13 cellular contexts compared by ENCODE assay signal in genomic region chr2:67797801-67798535, GRCh38.
DNase-seq lines count a peak whose midpoint lies in the region; ATAC-seq and TF ChIP-seq lines count a peak whose summit lies in the region.
"Had no signal": no experiment of that assay in that cellular context is flagged by ENCODE, and none has a peak within 500 bp of the region (broad histone marks: within the 10 kb centered on the region; RNA-seq: fewer than 3 reads in every experiment).

No MANE protein-coding gene starts in this region.

- intact Hi-C loops in adrenal gland (cut with DNase I), result no loop called here

- H3K9me3 ChIP-seq in adrenal gland (replicated peaks in 1 of 3), result no peaks in the 10 kb centered on the region
- H3K9me3 ChIP-seq: right atrium auricular region had no signal

- WGBS in adrenal gland, 4 donors, result 54 to 58% (median 57%) methylated on average over 7 of the region's 7 CpGs

- no peaks in the 10 kb centered on the region for H3K27me3 ChIP-seq in adrenal gland
- H3K27me3 ChIP-seq: right atrium auricular region had no signal

- DNase-seq in ACHN (peak; percentile 5), LHCN-M2 (ENCODE audit: low read depth) (peak; percentile 38), adrenal gland (peak in 4 of 7 donors; percentile 13 to 24 (median 16)), iPS-NIHi11 (ENCODE audit: low spot score) (peak; percentile 14), NOMO-1 (lab: John Stamatoyannopoulos, UW; ENCODE audit: unreplicated experiment in 2 of 2) (no peak), NCI-H1417 (lab: John Stamatoyannopoulos, UW) (no peak), GM13977 (ENCODE audit: low spot score) (no peak)
- DNase-seq: activated naive CD4-positive, alpha-beta T cell treated with anti-CD3 and anti-CD28 coated beads, Interleukin-2, amount 10 ng/mL, durations not matched to agents 7 days and 5 days; CD8-positive, alpha-beta memory T cell; H9; stimulated activated CD8-positive, alpha-beta memory T cell treated with anti-CD3 and anti-CD28 coated beads, Interleukin-4, amount 100 ng/mL, for 48 hours had no signal

- no peak for TF ChIP-seq POLR2A in adrenal gland (IDR thresholded peaks at IDR 0.05)

- no peak overlapping the region for H3K4me3 ChIP-seq in adrenal gland
- H3K4me3 ChIP-seq: right atrium auricular region had no signal

- peak overlapping the region in 2 of 5 donors; percentile 27 to 28 for H3K27ac ChIP-seq in adrenal gland
- H3K27ac ChIP-seq: right atrium auricular region had no signal

- ATAC-seq in GM18909 (IDR thresholded peaks at IDR 0.05; ENCODE audit: poor library complexity, unreplicated experiment), result no peak

- in situ Hi-C loops in ACHN (cut with HindIII; ENCODE audit: low pct_ligation_motif_present, low pct_unique_long_range_greater_than_20kb, low sequenced_read_pairs), result no loop called here
- in situ Hi-C loops in GM13977 (cut with MboI; ENCODE audit: low pct_unique_long_range_greater_than_20kb, low sequenced_read_pairs, unreplicated experiment), result no loop called here

- no peak for TF ChIP-seq CTCF in adrenal gland (IDR thresholded peaks at IDR 0.05)
- no peak for TF ChIP-seq CTCF in GM13977 (IDR thresholded peaks at IDR 0.05; ENCODE audit: extremely low read depth, insufficient read depth, missing control alignments)

- no peaks in the 10 kb centered on the region for H3K4me1 ChIP-seq in adrenal gland (replicated peaks in 1 of 2)

- H3K36me3 ChIP-seq in adrenal gland (replicated peaks in 1 of 2), result no peaks in the 10 kb centered on the region
- H3K36me3 ChIP-seq: right atrium auricular region had no signal

Comparison
In these comparisons a context has a peak if more than half of its experiments do, and no peak if none do; other contexts are left out.
1. DNase-seq: peak in ACHN (single experiment), LHCN-M2 (single experiment), adrenal gland (4 of 7) and iPS-NIHi11 (single experiment); none in NOMO-1 (0 of 2), NCI-H1417 (0 of 3) and GM13977 (single experiment).